In the genomic region with DNA sequence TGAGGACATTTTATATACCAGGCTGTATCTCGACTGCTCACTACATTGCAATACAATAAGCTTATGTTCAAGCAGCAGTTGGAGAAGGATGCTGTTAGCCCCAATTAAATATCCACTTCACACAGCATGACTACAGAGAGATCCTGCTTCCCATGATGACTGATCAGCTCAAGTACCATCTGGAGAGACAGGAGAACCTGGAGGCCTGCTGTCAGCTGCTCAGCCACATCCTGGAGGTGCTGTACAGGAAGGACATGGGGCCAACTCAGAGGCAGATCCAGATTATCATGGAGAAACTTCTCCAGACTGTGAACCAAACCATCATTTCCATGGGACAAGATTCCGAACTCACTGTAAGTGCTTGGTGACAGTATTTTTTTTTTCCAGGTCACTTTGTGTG, we compare ENCODE assay signal across 1 cellular context.
TF ChIP-seq lines count a peak whose summit lies in the region.

No MANE protein-coding gene starts in this region.

TF ChIP-seq in GM23338, 12 proteins besides CTCF, POLR2A, EP300 and RAD21 (continued from another document):
- no peak for TF ChIP-seq ZNF462 (CRISPR knock-in tag; IDR thresholded peaks at IDR 0.05)
- no peak for TF ChIP-seq EZH2phosphoT487 (IDR thresholded peaks at IDR 0.05; ENCODE audit: unreplicated experiment)
- no peak for TF ChIP-seq STAT1 (IDR thresholded peaks at IDR 0.05; ENCODE audit: unreplicated experiment)
